ENCODE assay signal across 1 cellular context in the genomic region with DNA sequence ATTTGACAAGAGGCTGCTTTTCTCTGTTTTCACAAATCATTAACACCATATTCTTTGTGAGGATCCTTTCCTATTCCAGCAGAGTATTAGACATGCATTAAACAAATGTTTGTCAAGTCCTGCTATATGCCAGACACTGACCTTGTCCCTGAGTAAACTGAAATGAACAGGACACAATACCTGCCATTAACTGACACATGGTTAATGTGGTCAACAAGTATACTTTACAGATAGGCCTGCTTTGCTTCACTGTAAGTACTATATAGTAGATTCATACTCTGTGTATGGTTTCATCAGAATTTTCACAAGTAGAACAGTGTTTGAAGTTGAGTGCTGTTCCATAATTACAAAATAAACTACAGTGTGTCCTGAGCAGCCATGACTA.
TF ChIP-seq lines count a peak whose summit lies in the region.

No MANE protein-coding gene starts in this region.

TF ChIP-seq in GM23338, 12 proteins besides CTCF, POLR2A, EP300 and RAD21:
- no peak for TF ChIP-seq CREB1 (CRISPR knock-in tag; IDR thresholded peaks at IDR 0.05; ENCODE audit: low read depth)
- TF ChIP-seq, protein P1, sequence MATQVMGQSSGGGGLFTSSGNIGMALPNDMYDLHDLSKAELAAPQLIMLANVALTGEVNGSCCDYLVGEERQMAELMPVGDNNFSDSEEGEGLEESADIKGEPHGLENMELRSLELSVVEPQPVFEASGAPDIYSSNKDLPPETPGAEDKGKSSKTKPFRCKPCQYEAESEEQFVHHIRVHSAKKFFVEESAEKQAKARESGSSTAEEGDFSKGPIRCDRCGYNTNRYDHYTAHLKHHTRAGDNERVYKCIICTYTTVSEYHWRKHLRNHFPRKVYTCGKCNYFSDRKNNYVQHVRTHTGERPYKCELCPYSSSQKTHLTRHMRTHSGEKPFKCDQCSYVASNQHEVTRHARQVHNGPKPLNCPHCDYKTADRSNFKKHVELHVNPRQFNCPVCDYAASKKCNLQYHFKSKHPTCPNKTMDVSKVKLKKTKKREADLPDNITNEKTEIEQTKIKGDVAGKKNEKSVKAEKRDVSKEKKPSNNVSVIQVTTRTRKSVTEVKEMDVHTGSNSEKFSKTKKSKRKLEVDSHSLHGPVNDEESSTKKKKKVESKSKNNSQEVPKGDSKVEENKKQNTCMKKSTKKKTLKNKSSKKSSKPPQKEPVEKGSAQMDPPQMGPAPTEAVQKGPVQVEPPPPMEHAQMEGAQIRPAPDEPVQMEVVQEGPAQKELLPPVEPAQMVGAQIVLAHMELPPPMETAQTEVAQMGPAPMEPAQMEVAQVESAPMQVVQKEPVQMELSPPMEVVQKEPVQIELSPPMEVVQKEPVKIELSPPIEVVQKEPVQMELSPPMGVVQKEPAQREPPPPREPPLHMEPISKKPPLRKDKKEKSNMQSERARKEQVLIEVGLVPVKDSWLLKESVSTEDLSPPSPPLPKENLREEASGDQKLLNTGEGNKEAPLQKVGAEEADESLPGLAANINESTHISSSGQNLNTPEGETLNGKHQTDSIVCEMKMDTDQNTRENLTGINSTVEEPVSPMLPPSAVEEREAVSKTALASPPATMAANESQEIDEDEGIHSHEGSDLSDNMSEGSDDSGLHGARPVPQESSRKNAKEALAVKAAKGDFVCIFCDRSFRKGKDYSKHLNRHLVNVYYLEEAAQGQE (IDR thresholded peaks at IDR 0.05; ENCODE audit: unreplicated experiment), result no peak
- TF ChIP-seq EZH2 (IDR thresholded peaks at IDR 0.05; ENCODE audit: low read depth, unreplicated experiment), result no peak
- no peak for TF ChIP-seq EZH2phosphoT487 (IDR thresholded peaks at IDR 0.05; ENCODE audit: unreplicated experiment)
- TF ChIP-seq NANOG (IDR thresholded peaks at IDR 0.05; ENCODE audit: borderline replicate concordance), result no peak
- no peak for TF ChIP-seq ZNF114 (CRISPR knock-in tag; IDR thresholded peaks at IDR 0.05)
- no peak for TF ChIP-seq ZNF331 (CRISPR knock-in tag; IDR thresholded peaks at IDR 0.05; ENCODE audit: low read depth)
- no peak for TF ChIP-seq STAT1 (IDR thresholded peaks at IDR 0.05; ENCODE audit: unreplicated experiment)
- no peak for TF ChIP-seq POLR2AphosphoS5 (IDR thresholded peaks at IDR 0.05; ENCODE audit: low read depth)
- TF ChIP-seq JUNB (IDR thresholded peaks at IDR 0.05; ENCODE audit: unreplicated experiment), result no peak
- TF ChIP-seq, protein P2, sequence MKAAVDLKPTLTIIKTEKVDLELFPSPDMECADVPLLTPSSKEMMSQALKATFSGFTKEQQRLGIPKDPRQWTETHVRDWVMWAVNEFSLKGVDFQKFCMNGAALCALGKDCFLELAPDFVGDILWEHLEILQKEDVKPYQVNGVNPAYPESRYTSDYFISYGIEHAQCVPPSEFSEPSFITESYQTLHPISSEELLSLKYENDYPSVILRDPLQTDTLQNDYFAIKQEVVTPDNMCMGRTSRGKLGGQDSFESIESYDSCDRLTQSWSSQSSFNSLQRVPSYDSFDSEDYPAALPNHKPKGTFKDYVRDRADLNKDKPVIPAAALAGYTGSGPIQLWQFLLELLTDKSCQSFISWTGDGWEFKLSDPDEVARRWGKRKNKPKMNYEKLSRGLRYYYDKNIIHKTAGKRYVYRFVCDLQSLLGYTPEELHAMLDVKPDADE (IDR thresholded peaks at IDR 0.05), result no peak
- TF ChIP-seq, protein P3, sequence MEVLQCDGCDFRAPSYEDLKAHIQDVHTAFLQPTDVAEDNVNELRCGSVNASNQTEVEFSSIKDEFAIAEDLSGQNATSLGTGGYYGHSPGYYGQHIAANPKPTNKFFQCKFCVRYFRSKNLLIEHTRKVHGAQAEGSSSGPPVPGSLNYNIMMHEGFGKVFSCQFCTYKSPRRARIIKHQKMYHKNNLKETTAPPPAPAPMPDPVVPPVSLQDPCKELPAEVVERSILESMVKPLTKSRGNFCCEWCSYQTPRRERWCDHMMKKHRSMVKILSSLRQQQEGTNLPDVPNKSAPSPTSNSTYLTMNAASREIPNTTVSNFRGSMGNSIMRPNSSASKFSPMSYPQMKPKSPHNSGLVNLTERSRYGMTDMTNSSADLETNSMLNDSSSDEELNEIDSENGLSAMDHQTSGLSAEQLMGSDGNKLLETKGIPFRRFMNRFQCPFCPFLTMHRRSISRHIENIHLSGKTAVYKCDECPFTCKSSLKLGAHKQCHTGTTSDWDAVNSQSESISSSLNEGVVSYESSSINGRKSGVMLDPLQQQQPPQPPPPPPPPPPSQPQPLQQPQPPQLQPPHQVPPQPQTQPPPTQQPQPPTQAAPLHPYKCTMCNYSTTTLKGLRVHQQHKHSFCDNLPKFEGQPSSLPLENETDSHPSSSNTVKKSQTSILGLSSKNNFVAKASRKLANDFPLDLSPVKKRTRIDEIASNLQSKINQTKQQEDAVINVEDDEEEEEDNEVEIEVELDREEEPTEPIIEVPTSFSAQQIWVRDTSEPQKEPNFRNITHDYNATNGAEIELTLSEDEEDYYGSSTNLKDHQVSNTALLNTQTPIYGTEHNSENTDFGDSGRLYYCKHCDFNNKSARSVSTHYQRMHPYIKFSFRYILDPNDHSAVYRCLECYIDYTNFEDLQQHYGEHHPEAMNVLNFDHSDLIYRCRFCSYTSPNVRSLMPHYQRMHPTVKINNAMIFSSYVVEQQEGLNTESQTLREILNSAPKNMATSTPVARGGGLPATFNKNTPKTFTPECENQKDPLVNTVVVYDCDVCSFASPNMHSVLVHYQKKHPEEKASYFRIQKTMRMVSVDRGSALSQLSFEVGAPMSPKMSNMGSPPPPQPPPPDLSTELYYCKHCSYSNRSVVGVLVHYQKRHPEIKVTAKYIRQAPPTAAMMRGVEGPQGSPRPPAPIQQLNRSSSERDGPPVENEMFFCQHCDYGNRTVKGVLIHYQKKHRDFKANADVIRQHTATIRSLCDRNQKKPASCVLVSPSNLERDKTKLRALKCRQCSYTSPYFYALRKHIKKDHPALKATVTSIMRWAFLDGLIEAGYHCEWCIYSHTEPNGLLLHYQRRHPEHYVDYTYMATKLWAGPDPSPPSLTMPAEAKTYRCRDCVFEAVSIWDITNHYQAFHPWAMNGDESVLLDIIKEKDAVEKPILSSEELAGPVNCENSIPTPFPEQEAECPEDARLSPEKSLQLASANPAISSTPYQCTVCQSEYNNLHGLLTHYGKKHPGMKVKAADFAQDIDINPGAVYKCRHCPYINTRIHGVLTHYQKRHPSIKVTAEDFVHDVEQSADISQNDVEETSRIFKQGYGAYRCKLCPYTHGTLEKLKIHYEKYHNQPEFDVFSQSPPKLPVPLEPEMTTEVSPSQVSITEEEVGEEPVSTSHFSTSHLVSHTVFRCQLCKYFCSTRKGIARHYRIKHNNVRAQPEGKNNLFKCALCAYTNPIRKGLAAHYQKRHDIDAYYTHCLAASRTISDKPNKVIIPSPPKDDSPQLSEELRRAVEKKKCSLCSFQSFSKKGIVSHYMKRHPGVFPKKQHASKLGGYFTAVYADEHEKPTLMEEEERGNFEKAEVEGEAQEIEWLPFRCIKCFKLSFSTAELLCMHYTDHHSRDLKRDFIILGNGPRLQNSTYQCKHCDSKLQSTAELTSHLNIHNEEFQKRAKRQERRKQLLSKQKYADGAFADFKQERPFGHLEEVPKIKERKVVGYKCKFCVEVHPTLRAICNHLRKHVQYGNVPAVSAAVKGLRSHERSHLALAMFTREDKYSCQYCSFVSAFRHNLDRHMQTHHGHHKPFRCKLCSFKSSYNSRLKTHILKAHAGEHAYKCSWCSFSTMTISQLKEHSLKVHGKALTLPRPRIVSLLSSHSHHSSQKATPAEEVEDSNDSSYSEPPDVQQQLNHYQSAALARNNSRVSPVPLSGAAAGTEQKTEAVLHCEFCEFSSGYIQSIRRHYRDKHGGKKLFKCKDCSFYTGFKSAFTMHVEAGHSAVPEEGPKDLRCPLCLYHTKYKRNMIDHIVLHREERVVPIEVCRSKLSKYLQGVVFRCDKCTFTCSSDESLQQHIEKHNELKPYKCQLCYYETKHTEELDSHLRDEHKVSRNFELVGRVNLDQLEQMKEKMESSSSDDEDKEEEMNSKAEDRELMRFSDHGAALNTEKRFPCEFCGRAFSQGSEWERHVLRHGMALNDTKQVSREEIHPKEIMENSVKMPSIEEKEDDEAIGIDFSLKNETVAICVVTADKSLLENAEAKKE (CRISPR knock-in tag; IDR thresholded peaks at IDR 0.05), result no peak
